ENCODE assay signal across 34 cellular contexts in the genomic region with DNA sequence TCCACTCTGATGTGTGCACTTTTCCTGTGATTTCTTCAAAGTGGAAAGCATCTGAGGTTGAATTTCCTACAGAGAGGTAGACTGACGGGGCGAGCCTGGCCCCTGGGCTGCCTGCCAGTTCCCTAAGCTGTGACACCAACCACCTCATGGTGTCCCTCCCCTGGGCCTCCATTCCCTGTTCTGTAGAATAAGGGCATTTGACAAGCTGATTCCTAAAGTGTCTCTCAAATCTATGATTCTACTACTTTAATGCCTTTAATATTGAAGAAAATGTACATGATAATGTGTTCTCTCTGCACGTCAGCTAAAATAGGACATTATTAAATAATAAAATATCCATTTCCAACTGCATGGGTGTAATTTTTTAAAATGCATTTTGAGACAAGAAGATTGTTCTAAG.
"Had no signal": no experiment of that assay in that cellular context is flagged by ENCODE, and none has a peak within 500 bp of the region (broad histone marks: within the 10 kb centered on the region; RNA-seq: fewer than 3 reads in every experiment).

No MANE protein-coding gene starts in this region.

- DNase-seq: Karpas-422, Kasumi-1, MG63, MM.1S, MV-4-11, NCI-H1048, NCI-H1092, NCI-H1092 treated with DMSO at 0.1 percent for 48 hours, NCI-H1105, NCI-H1105 treated with DMSO at 0.1 percent for 48 hours, NCI-H1417, NCI-H1417 treated with DMSO at 0.1 percent for 48 hours, NCI-H1436, NCI-H1436 treated with DMSO at 0.1 percent for 48 hours, NCI-H146, NCI-H1694, NCI-H1694 treated with DMSO at 0.1 percent for 48 hours, NCI-H187, NCI-H187 treated with DMSO at 0.1 percent for 48 hours, NCI-H1930, NCI-H2029, NCI-H2029 treated with DMSO at 0.1 percent for 48 hours, NCI-H2081, NCI-H2081 treated with DMSO at 0.1 percent for 48 hours, NCI-H2107, NCI-H2171, NCI-H2171 treated with DMSO at 0.1 percent for 48 hours, NCI-H2227 treated with DMSO at 0.1 percent for 48 hours, NCI-H226, NCI-H345, NCI-H446, NCI-H446 treated with DMSO at 0.1 percent for 48 hours, NCI-H510A had no signal

- H3K36me3 ChIP-seq: MG63 had no signal

- H3K27ac ChIP-seq: KMS-11 had no signal

- H3K27me3 ChIP-seq: MG63 had no signal

- H3K9ac ChIP-seq: KMS-11 had no signal

- H3K9me3 ChIP-seq: MG63 had no signal

- H3K4me2 ChIP-seq: KMS-11 had no signal

- H3K4me3 ChIP-seq: MG63 had no signal
